28 cellular contexts compared by ENCODE assay signal in genomic region chr3:131658115-131658514, GRCh38.
DNase-seq lines count a peak whose midpoint lies in the region; ATAC-seq, FAIRE-seq and TF ChIP-seq lines count a peak whose summit lies in the region.
"Had no signal": no experiment of that assay in that cellular context is flagged by ENCODE, and none has a peak within 500 bp of the region (broad histone marks: within the 10 kb centered on the region; RNA-seq: fewer than 3 reads in every experiment).

No MANE protein-coding gene starts in this region.

- no peak overlapping the region for H3K4me3 Mint-ChIP-seq in activated T-cell treated with anti-CD3 and anti-CD28 coated beads, Interleukin-2, amount 50 U/mL, for 72 hours
- H3K4me3 Mint-ChIP-seq: activated B cell treated with CpG ODN at 0.5 μM for 24 hours; activated CD4-positive, alpha-beta memory T cell treated with anti-CD3 and anti-CD28 coated beads, Interleukin-2, amount 10 ng/mL, durations not matched to agents 7 days and 5 days; CD4-positive, alpha-beta T cell had no signal

- no peaks in the 10 kb centered on the region for H3K27me3 ChIP-seq in GM06990 (replicated peaks; ENCODE audit: control insufficient read depth, insufficient read depth, low read length)
- H3K27me3 ChIP-seq: heart left ventricle, spleen, tibial artery had no signal

- peaks cover 0 to 2% of the 10 kb centered on the region in 2 donors for H3K36me3 Mint-ChIP-seq in activated T-cell treated with anti-CD3 and anti-CD28 coated beads, Interleukin-2, amount 50 U/mL, for 72 hours (ENCODE audit: insufficient read depth in 2 of 2)

- H3K4me1 Mint-ChIP-seq in activated T-cell treated with anti-CD3 and anti-CD28 coated beads, Interleukin-2, amount 50 U/mL, for 72 hours (ENCODE audit: low read depth): no peaks in the 10 kb centered on the region
- H3K4me1 Mint-ChIP-seq: activated B cell treated with CpG ODN at 0.5 μM for 24 hours; activated CD4-positive, alpha-beta memory T cell treated with anti-CD3 and anti-CD28 coated beads, Interleukin-2, amount 10 ng/mL, durations not matched to agents 7 days and 5 days had no signal

- peaks cover 42% of the 10 kb centered on the region for H3K27me3 Mint-ChIP-seq in activated T-cell treated with anti-CD3 and anti-CD28 coated beads, Interleukin-2, amount 50 U/mL, for 72 hours (ENCODE audit: low read depth)

- TF ChIP-seq CTCF in GM06990 (IDR thresholded peaks at IDR 0.05; ENCODE audit: insufficient read depth, low read length, poor library complexity, severe bottlenecking) (peak; percentile 28), fibroblast of pulmonary artery (IDR thresholded peaks at IDR 0.05; ENCODE audit: low read length, missing control alignments) (peak; percentile 2)

- no peak for DNase-seq in GM06990 (ENCODE audit: extremely low read depth, insufficient read length)
- DNase-seq in HT1080 (ENCODE audit: low read depth): peak; percentile 15
- DNase-seq in RPMI7951 (ENCODE audit: low read depth): peak; percentile 7
- no peak for DNase-seq in fibroblast of pulmonary artery (ENCODE audit: low read depth)
- no peak for DNase-seq in activated T-cell treated with anti-CD3 and anti-CD28 coated beads, Interleukin-2, amount 50 U/mL, for 72 hours
- no peak for DNase-seq in GM19239 (ENCODE audit: insufficient read length, low spot score)
- DNase-seq: activated B cell treated with CpG ODN at 0.5 μM for 24 hours; activated CD4-positive, alpha-beta memory T cell treated with anti-CD3 and anti-CD28 coated beads, Interleukin-2, amount 10 ng/mL, durations not matched to agents 7 days and 5 days; activated gamma-delta T cell; CD4-positive, alpha-beta T cell; DMS79 treated with DMSO at 0.1 percent for 48 hours; H7; heart left ventricle; Kasumi-1; left cardiac atrium; mesenchymal stem cell; NCI-H1092 treated with DMSO at 0.1 percent for 48 hours; NCI-H2081 treated with DMSO at 0.1 percent for 48 hours; occipital lobe; retina; spleen; stimulated activated CD4-positive, alpha-beta T cell treated with anti-CD3 and anti-CD28 coated beads, Interleukin-4, amount 100 ng/mL, for 24 hours; stimulated activated naive CD4-positive, alpha-beta T cell treated with Interleukin-2 at 50 U/mL for 16 hours; tibial artery had no signal

- no peaks in the 10 kb centered on the region for H3K36me3 ChIP-seq in GM06990 (ENCODE audit: control insufficient read depth, insufficient read depth, low read length)
- H3K36me3 ChIP-seq: heart left ventricle, spleen, tibial artery had no signal

- ATAC-seq in HG03432 (IDR thresholded peaks at IDR 0.05; ENCODE audit: unreplicated experiment) (no peak), GM18858 (IDR thresholded peaks at IDR 0.05; ENCODE audit: unreplicated experiment) (no peak)
- ATAC-seq in activated T-cell treated with anti-CD3 and anti-CD28 coated beads, Interleukin-2, amount 50 U/mL, for 72 hours (replicated peaks in 1 of 2): no peak
- ATAC-seq: heart left ventricle, left cardiac atrium had no signal

- H3K9me3 Mint-ChIP-seq in activated T-cell treated with anti-CD3 and anti-CD28 coated beads, Interleukin-2, amount 50 U/mL, for 72 hours: peaks cover 1 to 3% of the 10 kb centered on the region in 2 donors
- H3K9me3 Mint-ChIP-seq: activated CD4-positive, alpha-beta memory T cell treated with anti-CD3 and anti-CD28 coated beads, Interleukin-2, amount 10 ng/mL, durations not matched to agents 7 days and 5 days had no signal

- H3K4me3 ChIP-seq in GM06990 (replicated peaks; ENCODE audit: low read depth, low read length) (no peak overlapping the region), fibroblast of pulmonary artery (replicated peaks; ENCODE audit: low read depth, low read length) (no peak overlapping the region)
- H3K4me3 ChIP-seq: coronary artery, heart left ventricle, spleen, tibial artery had no signal

- no peak overlapping the region for H3K27ac Mint-ChIP-seq in activated T-cell treated with anti-CD3 and anti-CD28 coated beads, Interleukin-2, amount 50 U/mL, for 72 hours
- H3K27ac Mint-ChIP-seq: activated B cell treated with CpG ODN at 0.5 μM for 24 hours; activated CD4-positive, alpha-beta memory T cell treated with anti-CD3 and anti-CD28 coated beads, Interleukin-2, amount 10 ng/mL, durations not matched to agents 7 days and 5 days; CD4-positive, alpha-beta T cell had no signal

- no peak for FAIRE-seq in GM19239 (lab: Jason Lieb, UNC)
- FAIRE-seq: RCC 7860 had no signal

Comparison
In these comparisons a context has a peak if more than half of its experiments do, and no peak if none do; other contexts are left out.
1. DNase-seq: peak in HT1080 (single experiment) and RPMI7951 (single experiment); none in GM06990 (single experiment), fibroblast of pulmonary artery (single experiment), activated T-cell treated with anti-CD3 and anti-CD28 coated beads, Interleukin-2, amount 50 U/mL, for 72 hours (0 of 2) and GM19239 (single experiment).